In genomic region chr19:41883463-41883820, GRCh38 we compare ENCODE assay signal across 8 cellular contexts. TPM values are rescaled to one million over a fixed set of nuclear protein-coding genes. Genes with fewer than 3 reads are reported as not detected.
DNase-seq lines count a peak whose midpoint lies in the region; ATAC-seq and TF ChIP-seq lines count a peak whose summit lies in the region.

No MANE protein-coding gene starts in this region.

- no peaks in the 10 kb centered on the region for H3K27me3 Mint-ChIP-seq in IgD-negative memory B cell

- H3K4me3 ChIP-seq in adipocyte (ENCODE audit: low read length) = peak overlapping the region; percentile 99
- peak overlapping the region; percentile 92 for H3K4me3 ChIP-seq in iPS-20b (ENCODE audit: low read length)
- H3K4me3 ChIP-seq in subcutaneous abdominal adipose tissue (ENCODE audit: low read depth in 1 of 5, low read length in 5 of 5) = peak overlapping the region; percentile 80 to 97 (median 95)

- H3K36me3 ChIP-seq in adipocyte (ENCODE audit: control insufficient read depth, insufficient read depth, low read length, severe bottlenecking) (no peaks in the 10 kb centered on the region), iPS-20b (ENCODE audit: insufficient read depth, low read depth, low read length) (no peaks in the 10 kb centered on the region), subcutaneous abdominal adipose tissue (ENCODE audit: control insufficient read depth in 5 of 5, insufficient read depth in 5 of 5, low read length in 5 of 5) (peaks cover 0 to 12% (median 6%) of the 10 kb centered on the region in 5 donors)

- H3K4me3 Mint-ChIP-seq in IgD-negative memory B cell = peak overlapping the region; percentile 88 to 99 (median 98)

- H3K9me3 Mint-ChIP-seq in IgD-negative memory B cell = no peaks in the 10 kb centered on the region

- DNase-seq in adipocyte (ENCODE audit: low read depth) (peak; percentile 18), GM13976 (ENCODE audit: low spot score) (no peak), NCI-H510A treated with DMSO at 0.1 percent for 48 hours (lab: John Stamatoyannopoulos, UW) (no peak)
- no peak for DNase-seq in activated effector memory CD4-positive, alpha-beta T cell treated with Interleukin-2 at 50 U/mL for 16 hours

- peaks cover 5% of the 10 kb centered on the region for H3K36me3 Mint-ChIP-seq in IgD-negative memory B cell

- TF ChIP-seq CTCF in GM13976 (IDR thresholded peaks at IDR 0.05; ENCODE audit: borderline replicate concordance, control extremely low read depth, extremely low read depth, insufficient read depth, missing control alignments) = no peak

- peaks cover 31 to 51% (median 41%) of the 10 kb centered on the region in 3 donors for H3K4me1 Mint-ChIP-seq in IgD-negative memory B cell

- H3K27me3 ChIP-seq in adipocyte (replicated peaks; ENCODE audit: control insufficient read depth, insufficient read depth, low read length) (no peaks in the 10 kb centered on the region), iPS-20b (ENCODE audit: insufficient read depth, low read length) (peaks cover 39% of the 10 kb centered on the region), subcutaneous abdominal adipose tissue (ENCODE audit: control insufficient read depth in 5 of 5, insufficient read depth in 4 of 5, low read length in 5 of 5) (no peaks in the 10 kb centered on the region)

- ATAC-seq in GM18868 (IDR thresholded peaks at IDR 0.05; ENCODE audit: unreplicated experiment) = no peak

- H3K9ac ChIP-seq in adipocyte (ENCODE audit: low read length) = peak overlapping the region; percentile 96
- peak overlapping the region; percentile 52; the same call in 1 of the 2 replicates for H3K9ac ChIP-seq in iPS-20b (ENCODE audit: low read depth, low read length)
- H3K9ac ChIP-seq in subcutaneous abdominal adipose tissue (ENCODE audit: low read length in 5 of 5) = peak overlapping the region; percentile 45 to 96 (median 94)

- in situ Hi-C loops in GM13976 (cut with MboI; ENCODE audit: low sequenced_read_pairs, unreplicated experiment) = loop anchor here (10.0 kb wide), 1 partner anchor 61 kb away; no protein-coding TSS in a partner anchor

- peak overlapping the region; percentile 92 to 99 (median 96) for H3K27ac Mint-ChIP-seq in IgD-negative memory B cell

- H3K9me3 ChIP-seq in adipocyte (ENCODE audit: control insufficient read depth, low read length) = no peaks in the 10 kb centered on the region
- no peaks in the 10 kb centered on the region for H3K9me3 ChIP-seq in iPS-20b (ENCODE audit: insufficient read depth, low read depth, low read length)
- no peaks in the 10 kb centered on the region for H3K9me3 ChIP-seq in subcutaneous abdominal adipose tissue (ENCODE audit: control insufficient read depth in 5 of 5, low read length in 5 of 5)

- H3K27ac ChIP-seq in iPS-20b (ENCODE audit: low read length) (no peak overlapping the region), subcutaneous abdominal adipose tissue (ENCODE audit: low read depth, low read length) (peak overlapping the region; percentile 82)

- H3K4me1 ChIP-seq in adipocyte (ENCODE audit: control insufficient read depth, insufficient read depth, low read length) (peaks cover 17% of the 10 kb centered on the region), iPS-20b (ENCODE audit: insufficient read depth, low read length) (peaks cover 10% of the 10 kb centered on the region; the same call in 1 of the 2 replicates), subcutaneous abdominal adipose tissue (ENCODE audit: control insufficient read depth in 5 of 5, insufficient read depth in 5 of 5, low read length in 5 of 5) (peaks cover 4 to 52% (median 38%) of the 10 kb centered on the region in 5 donors)

RNA-seq across cellular contexts. Expression of gene ARHGEF1, which starts 0.5 kb away (rescaled TPM):
- polyA plus RNA-seq in IgD-negative memory B cell = 203 TPM

RNA-seq across cellular contexts. Expression of gene CD79A, which starts 6.4 kb away (rescaled TPM):
- polyA plus RNA-seq in IgD-negative memory B cell = 3,141 TPM

RNA-seq across cellular contexts. Expression of gene RPS19, which starts 23.4 kb away (rescaled TPM):
- polyA plus RNA-seq in IgD-negative memory B cell = 7,882 TPM

RNA-seq across cellular contexts. Expression of gene DMRTC2, which starts 38.6 kb away (rescaled TPM):
- polyA plus RNA-seq in IgD-negative memory B cell = not detected

RNA-seq across cellular contexts. Expression of gene LYPD4, which starts 39.0 kb away (rescaled TPM):
- not detected for polyA plus RNA-seq in IgD-negative memory B cell
